In genomic region chr1:10848109-10848684, GRCh38 we compare ENCODE assay signal across 2 cellular contexts.
TF ChIP-seq lines count a peak whose summit lies in the region.

No MANE protein-coding gene starts in this region.

TF ChIP-seq in K562, 482 proteins besides CTCF, POLR2A, EP300 and RAD21 (continued from another document):
- TF ChIP-seq ZBTB40 (IDR thresholded peaks at IDR 0.05): peak; percentile 84
- TF ChIP-seq ZBTB40 (CRISPR knock-in tag; IDR thresholded peaks at IDR 0.05): peak; percentile 52; the same call in 1 of the 2 replicates

TF ChIP-seq in liver, 16 proteins besides CTCF, POLR2A, EP300 and RAD21 (continued from another document):
- peak; percentile 54 for TF ChIP-seq SP1 (IDR thresholded peaks at IDR 0.05)
- TF ChIP-seq NR2F2 (IDR thresholded peaks at IDR 0.05): no peak
- TF ChIP-seq FOXA1 (IDR thresholded peaks at IDR 0.05): no peak
- no peak for TF ChIP-seq FOXA2 (IDR thresholded peaks at IDR 0.05)
